1 cellular context compared by ENCODE assay signal in genomic region chr6:161254754-161255253, GRCh38.
TF ChIP-seq lines count a peak whose summit lies in the region.

No MANE protein-coding gene starts in this region.

TF ChIP-seq in K562, 482 proteins besides CTCF, POLR2A, EP300 and RAD21 (continued from another document and continues in another):
- TF ChIP-seq REST (CRISPR knock-in tag; IDR thresholded peaks at IDR 0.05; ENCODE audit: low read depth) (no peak), ADNP (tag; IDR thresholded peaks at IDR 0.05) (no peak), TRIM25 (IDR thresholded peaks at IDR 0.05; ENCODE audit: borderline replicate concordance) (no peak), ZNF212 (CRISPR knock-in tag; IDR thresholded peaks at IDR 0.05) (no peak), ZBTB40 (IDR thresholded peaks at IDR 0.05) (no peak), ZBTB40 (CRISPR knock-in tag; IDR thresholded peaks at IDR 0.05) (no peak), ZBTB43 (CRISPR knock-in tag; IDR thresholded peaks at IDR 0.05) (no peak), RBM25 (IDR thresholded peaks at IDR 0.05; ENCODE audit: low read depth, low read length, severe bottlenecking) (no peak), ZNF263 (CRISPR knock-in tag; IDR thresholded peaks at IDR 0.05; ENCODE audit: borderline replicate concordance) (no peak), KDM4B (IDR thresholded peaks at IDR 0.05; ENCODE audit: borderline replicate concordance in 2 of 2, low read depth in 1 of 2) (no peak), ZZZ3 (IDR thresholded peaks at IDR 0.05) (no peak), CXXC5 (CRISPR knock-in tag; IDR thresholded peaks at IDR 0.05) (peak; percentile 87), ZNF280B (CRISPR knock-in tag; IDR thresholded peaks at IDR 0.05) (no peak), PKNOX1 (IDR thresholded peaks at IDR 0.05) (peak; percentile 11; the same call in 1 of the 2 replicates), C11orf30 (IDR thresholded peaks at IDR 0.05; ENCODE audit: low read depth) (no peak), VEZF1 (CRISPR knock-in tag; IDR thresholded peaks at IDR 0.05) (peak; percentile 63), SP1 (CRISPR knock-in tag; IDR thresholded peaks at IDR 0.05) (peak; percentile 67; the same call in 1 of the 2 replicates), NRF1 (conservative IDR thresholded peaks at IDR 0.05 in 1 of 2, IDR thresholded peaks at IDR 0.05 in 1 of 2) (no peak; a peak in 2 of 4 replicates), ZNF134 (CRISPR knock-in tag; conservative IDR thresholded peaks at IDR 0.05) (peak; percentile 49; the same call in 1 of the 2 replicates), ZNF143 (CRISPR knock-in tag; IDR thresholded peaks at IDR 0.05) (no peak), POLR2H (tag; IDR thresholded peaks at IDR 0.05; ENCODE audit: low read depth) (no peak), TRIM24 (IDR thresholded peaks at IDR 0.05) (peak; percentile 99), ZNF695 (CRISPR knock-in tag; IDR thresholded peaks at IDR 0.05) (no peak), YBX1 (IDR thresholded peaks at IDR 0.05) (no peak), JUN (IDR thresholded peaks at IDR 0.05; ENCODE audit: borderline replicate concordance, low read depth, low read length) (0 out of 2 replicates have a peak, but pooled peaks have one; percentile 16), JUN (CRISPR knock-in tag; IDR thresholded peaks at IDR 0.05; ENCODE audit: borderline replicate concordance) (no peak), SIRT6 (IDR thresholded peaks at IDR 0.05; ENCODE audit: low read depth, low read length) (no peak), RERE (CRISPR knock-in tag; IDR thresholded peaks at IDR 0.05; ENCODE audit: borderline replicate concordance) (no peak)
